ENCODE assay signal across 16 cellular contexts in the genomic region with DNA sequence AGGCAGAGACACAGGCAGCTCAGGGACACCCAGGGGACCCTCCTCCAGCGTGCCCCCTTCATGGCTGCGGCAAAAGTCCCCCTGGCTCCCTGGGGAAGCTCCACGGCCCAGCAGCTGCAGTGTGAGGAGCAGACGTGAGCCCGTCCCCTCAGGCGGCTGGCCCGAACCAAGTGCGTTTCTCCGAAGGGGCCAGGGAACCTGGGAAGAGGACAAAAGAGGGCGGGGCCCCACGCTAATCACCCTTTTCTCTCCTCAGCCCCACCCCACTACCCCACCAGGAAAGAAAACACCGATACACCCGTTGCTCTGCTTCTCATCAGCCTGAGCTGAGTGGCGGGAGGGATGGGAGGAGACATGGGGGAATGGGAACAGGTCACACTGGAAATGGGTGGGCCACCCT. TPM values are rescaled to one million over a fixed set of nuclear protein-coding genes. Genes with fewer than 3 reads are reported as not detected.
A peak's percentile ranks its signal among the peaks of the same experiment; 100 is the strongest.
DNase-seq lines count a peak whose midpoint lies in the region; ATAC-seq, FAIRE-seq and TF ChIP-seq lines count a peak whose summit lies in the region.
"Had no signal": no experiment of that assay in that cellular context is flagged by ENCODE, and none has a peak within 500 bp of the region (broad histone marks: within the 10 kb centered on the region; RNA-seq: fewer than 3 reads in every experiment).

A gene with protein sequence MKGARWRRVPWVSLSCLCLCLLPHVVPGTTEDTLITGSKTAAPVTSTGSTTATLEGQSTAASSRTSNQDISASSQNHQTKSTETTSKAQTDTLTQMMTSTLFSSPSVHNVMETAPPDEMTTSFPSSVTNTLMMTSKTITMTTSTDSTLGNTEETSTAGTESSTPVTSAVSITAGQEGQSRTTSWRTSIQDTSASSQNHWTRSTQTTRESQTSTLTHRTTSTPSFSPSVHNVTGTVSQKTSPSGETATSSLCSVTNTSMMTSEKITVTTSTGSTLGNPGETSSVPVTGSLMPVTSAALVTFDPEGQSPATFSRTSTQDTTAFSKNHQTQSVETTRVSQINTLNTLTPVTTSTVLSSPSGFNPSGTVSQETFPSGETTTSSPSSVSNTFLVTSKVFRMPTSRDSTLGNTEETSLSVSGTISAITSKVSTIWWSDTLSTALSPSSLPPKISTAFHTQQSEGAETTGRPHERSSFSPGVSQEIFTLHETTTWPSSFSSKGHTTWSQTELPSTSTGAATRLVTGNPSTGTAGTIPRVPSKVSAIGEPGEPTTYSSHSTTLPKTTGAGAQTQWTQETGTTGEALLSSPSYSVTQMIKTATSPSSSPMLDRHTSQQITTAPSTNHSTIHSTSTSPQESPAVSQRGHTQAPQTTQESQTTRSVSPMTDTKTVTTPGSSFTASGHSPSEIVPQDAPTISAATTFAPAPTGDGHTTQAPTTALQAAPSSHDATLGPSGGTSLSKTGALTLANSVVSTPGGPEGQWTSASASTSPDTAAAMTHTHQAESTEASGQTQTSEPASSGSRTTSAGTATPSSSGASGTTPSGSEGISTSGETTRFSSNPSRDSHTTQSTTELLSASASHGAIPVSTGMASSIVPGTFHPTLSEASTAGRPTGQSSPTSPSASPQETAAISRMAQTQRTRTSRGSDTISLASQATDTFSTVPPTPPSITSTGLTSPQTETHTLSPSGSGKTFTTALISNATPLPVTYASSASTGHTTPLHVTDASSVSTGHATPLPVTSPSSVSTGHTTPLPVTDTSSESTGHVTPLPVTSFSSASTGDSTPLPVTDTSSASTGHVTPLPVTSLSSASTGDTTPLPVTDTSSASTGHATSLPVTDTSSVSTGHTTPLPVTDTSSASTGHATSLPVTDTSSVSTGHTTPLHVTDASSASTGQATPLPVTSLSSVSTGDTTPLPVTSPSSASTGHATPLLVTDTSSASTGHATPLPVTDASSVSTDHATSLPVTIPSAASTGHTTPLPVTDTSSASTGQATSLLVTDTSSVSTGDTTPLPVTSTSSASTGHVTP (N-terminal part only) (minus strand): TSS at position 174 of the 400 bp plus-strand sequence. CDS start 112 bp downstream, at position 62.

- H3K4me3 ChIP-seq in BE2C (ENCODE audit: low read depth, low read length) = peak within 1 kb of the TSS; percentile 52
- H3K4me3 ChIP-seq in HUES6 (ENCODE audit: low read depth, low read length) = peak within 1 kb of the TSS; percentile 46
- H3K4me3 ChIP-seq in K562 = no peak within 1 kb of the TSS
- H3K4me3 ChIP-seq in lung = no peak within 1 kb of the TSS

- no peaks in the 10 kb centered on the region for H4K20me1 ChIP-seq in K562 (replicated peaks; ENCODE audit: control insufficient read depth, insufficient read depth, low read length)

- H3K36me3 ChIP-seq in BE2C (no peaks in the 10 kb centered on the region), HUES6 (ENCODE audit: control insufficient read depth, insufficient read depth, low read length) (no peaks in the 10 kb centered on the region), K562 (ENCODE audit: control insufficient read depth, insufficient read depth, low read length) (no peaks in the 10 kb centered on the region), lung (ENCODE audit: control insufficient read depth in 2 of 2, insufficient read depth in 2 of 2, low read length in 2 of 2) (no peaks in the 10 kb centered on the region)
- H3K36me3 ChIP-seq: left lung had no signal

- H3K27ac ChIP-seq in HUES6 (ENCODE audit: low read depth, low read length) (no peak within 1 kb of the TSS), K562 (ENCODE audit: extremely low read depth, low read depth, low read length) (no peak within 1 kb of the TSS), lung (ENCODE audit: low read depth in 1 of 2, low read length in 1 of 2) (no peak within 1 kb of the TSS)
- H3K27ac ChIP-seq: left lung had no signal

- in situ Hi-C loops in K562 (cut with MboI) = no loop called here

- no peaks in the 10 kb centered on the region for H3K9me3 ChIP-seq in BE2C
- H3K9me3 ChIP-seq in HUES6 (ENCODE audit: control insufficient read depth, insufficient read depth, low read depth, low read length) = no peaks in the 10 kb centered on the region
- H3K9me3 ChIP-seq in K562 (replicated peaks; ENCODE audit: control insufficient read depth, insufficient read depth, low read depth, low read length) = no peaks in the 10 kb centered on the region
- no peaks in the 10 kb centered on the region for H3K9me3 ChIP-seq in lung (ENCODE audit: control insufficient read depth in 2 of 2, insufficient read depth in 1 of 2, low read length in 1 of 2)
- H3K9me3 ChIP-seq: left lung had no signal

- TF ChIP-seq CTCF in BE2C (IDR thresholded peaks at IDR 0.05; ENCODE audit: low read depth, low read length) = no peak
- TF ChIP-seq CTCF in K562 (IDR thresholded peaks at IDR 0.05 in 2 of 3, conservative IDR thresholded peaks at IDR 0.05 in 1 of 3; ENCODE audit: insufficient read depth in 2 of 3, low read depth in 1 of 3, low read length in 3 of 3) = no peak
- no peak for TF ChIP-seq CTCF in lung (IDR thresholded peaks at IDR 0.05; ENCODE audit: control extremely low read depth, extremely low read depth)

- no peak for TF ChIP-seq POLR2A in K562 (conservative IDR thresholded peaks at IDR 0.05)

- H3K9me1 ChIP-seq in K562 (ENCODE audit: control insufficient read depth, insufficient read depth, low read length) = peaks cover 3% of the 10 kb centered on the region

- no peak for TF ChIP-seq EP300 in K562 (IDR thresholded peaks at IDR 0.05; ENCODE audit: low read length)

- no peak for TF ChIP-seq RAD21 in K562 (CRISPR knock-in tag; conservative IDR thresholded peaks at IDR 0.05 in 1 of 2, IDR thresholded peaks at IDR 0.05 in 1 of 2)

- CTCF ChIA-PET in K562 (lab: Yijun Ruan, JAX; ENCODE audit: low intra/inter-chr PET ratio) = no interaction called here

- H3K79me2 ChIP-seq in K562 (ENCODE audit: control insufficient read depth, insufficient read depth, low read length) = no peaks in the 10 kb centered on the region

- peak; percentile 79 for ATAC-seq in K562
- no peak for ATAC-seq in lung (ENCODE audit: insufficient read depth, low FRiP score)
- no peak for ATAC-seq in HG03442 (IDR thresholded peaks at IDR 0.05; ENCODE audit: unreplicated experiment)
- ATAC-seq in GM21529 (IDR thresholded peaks at IDR 0.05; ENCODE audit: unreplicated experiment) = no peak
- ATAC-seq: left lung; naive thymus-derived CD4-positive, alpha-beta T cell had no signal

- DNase-seq in BE2C (peak; percentile 65), K562 (ENCODE audit: extremely low read depth in 1 of 4, low spot score in 3 of 4) (peak; percentile 48 to 78 (median 64)), lung (ENCODE audit: low spot score) (no peak), SHP77 treated with DMSO at 0.1 percent for 48 hours (lab: John Stamatoyannopoulos, UW) (no peak), NCI-H1694 treated with DMSO at 0.1 percent for 48 hours (lab: John Stamatoyannopoulos, UW) (no peak)
- DNase-seq: activated CD8-positive, alpha-beta memory T cell treated with anti-CD3 and anti-CD28 coated beads for 24 hours; activated effector memory CD4-positive, alpha-beta T cell treated with Interleukin-2 at 50 U/mL for 16 hours; anterior cingulate cortex; cortex of kidney; erythroblast; naive thymus-derived CD4-positive, alpha-beta T cell; NCI-H446 had no signal

- peak within 1 kb of the TSS; percentile 12; the same call in 1 of the 2 replicates for H2AFZ ChIP-seq in K562 (ENCODE audit: low read depth, low read length)

- no TSS peak for BruUV-seq in K562 (replicated peaks; lab: Mats Ljungman, UMichigan)

- H3K4me2 ChIP-seq in K562 (ENCODE audit: insufficient read depth, low read length) = peak within 1 kb of the TSS; percentile 52

- peak within 1 kb of the TSS; percentile 51 for H3K9ac ChIP-seq in HUES6 (ENCODE audit: low read length)
- H3K9ac ChIP-seq in K562 (ENCODE audit: insufficient read depth in 1 of 2, low read depth in 2 of 2, low read length in 2 of 2) = peak within 1 kb of the TSS in 1 of 2 experiments; percentile 52; a peak in 2 of 4 replicates

- 5% methylated on average over 13 of the region's 14 CpGs for WGBS in K562 (ENCODE audit: insufficient coverage, low coverage, missing lambda C conversion rate)
- 31 to 70% methylated on average over 13 to 14 of the region's 14 CpGs for WGBS in lung, 2 donors

- intact Hi-C loops in K562 (cut with micrococcal nuclease) = no loop called here

- H3K27me3 ChIP-seq in BE2C (peaks cover 5% of the 10 kb centered on the region; the same call in 1 of the 2 replicates), HUES6 (ENCODE audit: control insufficient read depth, insufficient read depth, low read length) (peaks cover 4% of the 10 kb centered on the region; the same call in 1 of the 2 replicates), K562 (ENCODE audit: control insufficient read depth in 2 of 2, insufficient read depth in 2 of 2, low read length in 2 of 2) (peaks cover 6 to 21% of the 10 kb centered on the region in 2 experiments; a peak in 2 of 5 replicates), lung (ENCODE audit: control insufficient read depth, insufficient read depth) (no peaks in the 10 kb centered on the region)

- FAIRE-seq in K562 (lab: Jason Lieb, UNC) = no peak

- H3K4me1 ChIP-seq in BE2C (0 out of 2 replicates have a peak, but pooled peaks cover 6% of the 10 kb centered on the region), HUES6 (ENCODE audit: control insufficient read depth, insufficient read depth, low read length) (peaks cover 52% of the 10 kb centered on the region), K562 (replicated peaks in 1 of 2; ENCODE audit: control insufficient read depth in 2 of 2, insufficient read depth in 2 of 2, low read length in 2 of 2) (peaks cover 10 to 49% of the 10 kb centered on the region in 2 experiments), lung (ENCODE audit: control insufficient read depth in 2 of 2, insufficient read depth in 2 of 2, low read length in 2 of 2) (peaks cover 0 to 2% of the 10 kb centered on the region in 2 donors)
- H3K4me1 ChIP-seq: left lung had no signal

- POLR2A ChIA-PET in K562 (lab: Yijun Ruan, JAX) = interaction anchor here (0.5 to 1.2 kb wide), 3 partner anchors 9 to 391 kb away, joined by 3 to 6 read pairs (median 3); no protein-coding TSS in a partner anchor

RNA-seq across cellular contexts. Expression of the gene that starts here (rescaled TPM):
- polyA plus RNA-seq in BE2C (2012; ENCODE audit: insufficient read depth, insufficient read length, low read depth) = 0.09 TPM
- 7.6 and 11.7 TPM in 2 replicates for total RNA-seq in K562 (2011; cell fraction: chromatin; rRNA removed; ENCODE audit: low replicate concordance)
- total RNA-seq in K562 (2011; cell fraction: nucleolus; rRNA removed) = 3.4 and 4.2 TPM in 2 replicates
- 6.2 and 17.9 TPM in 2 replicates for total RNA-seq in K562 (2011; cell fraction: nucleoplasm; rRNA removed)
- total RNA-seq in K562 (2014; rRNA removed) (0.12 TPM in 1 of 2 replicates, not detected in the other), K562 (2014; rRNA removed; fragmentation: Illumina TruSeq; extraction: Trizol) (under 0.01 and 0.03 TPM in 2 replicates), K562 (2015; rRNA removed; fragmentation: Illumina TruSeq; extraction: Trizol) (under 0.01 TPM in 1 of 2 replicates, not detected in the other), K562 (2021) (0.11 and 0.31 TPM in 2 replicates), lung (10 to 100 TPM; 32.0 to 56.0 TPM)
- polyA plus RNA-seq in K562 (2011; rRNA removed) (0.11 and 0.21 TPM in 2 replicates), K562 (2014; fragmentation: Illumina TruSeq; extraction: Trizol) (0.10 and 0.11 TPM in 2 replicates), K562 (2014; fragmentation: Nextera tagmentation; extraction: Ambion mirVana) (not detected), K562 (2014; rRNA removed) (0.07 TPM in 2 replicates), lung (10 to 100 TPM in 1 of 2 donors, 1 to 10 TPM in 1; 10.0 to 11.7 TPM)
- 0.16 and 0.61 TPM in 2 replicates for polyA plus RNA-seq in K562 (2011; cell fraction: cytosol; rRNA removed)
- 1.00 and 2.9 TPM in 2 replicates for polyA plus RNA-seq in K562 (2011; cell fraction: nucleus; rRNA removed)
- polyA plus RNA-seq in K562 (2012) = 0.22 and 2.0 TPM in 2 replicates
- polyA minus RNA-seq in K562 (2011; rRNA and poly(A)+ RNA removed) = 0.33 and 1.0 TPM in 2 replicates
- polyA minus RNA-seq in K562 (2011; cell fraction: cytosol; rRNA and poly(A)+ RNA removed) = 0.18 and 1.4 TPM in 2 replicates
- 0.44 and 1.8 TPM in 2 replicates for polyA minus RNA-seq in K562 (2011; cell fraction: nucleus; rRNA and poly(A)+ RNA removed)
- polyA plus RNA-seq: naive thymus-derived CD4-positive, alpha-beta T cell had no signal

Comparison
In these comparisons a context has a peak if more than half of its experiments do, and no peak if none do; other contexts are left out.
1. DNase-seq: peak in BE2C (single experiment) and K562 (4 of 4); none in lung (single experiment), SHP77 treated with DMSO at 0.1 percent for 48 hours (single experiment) and NCI-H1694 treated with DMSO at 0.1 percent for 48 hours (single experiment).
2. H3K4me3 ChIP-seq: peak in BE2C (single experiment) and HUES6 (single experiment); none in K562 (single experiment) and lung (single experiment).